In genomic region chr2:216700088-216700567, GRCh38 we compare ENCODE assay signal across 12 cellular contexts. TPM values are rescaled to one million over a fixed set of nuclear protein-coding genes. Genes with fewer than 3 reads are reported as not detected.
DNase-seq lines count a peak whose midpoint lies in the region; ATAC-seq and TF ChIP-seq lines count a peak whose summit lies in the region.
"Had no signal": no experiment of that assay in that cellular context is flagged by ENCODE, and none has a peak within 500 bp of the region (broad histone marks: within the 10 kb centered on the region; RNA-seq: fewer than 3 reads in every experiment).

No MANE protein-coding gene starts in this region.

- H3K27me3 ChIP-seq in esophagus (ENCODE audit: control insufficient read depth in 1 of 2, insufficient read depth in 2 of 2, low read length in 2 of 2): no peaks in the 10 kb centered on the region
- H3K27me3 ChIP-seq in skeletal muscle tissue (ENCODE audit: control insufficient read depth in 3 of 3, insufficient read depth in 3 of 3, low read length in 3 of 3): no peaks in the 10 kb centered on the region

- peak overlapping the region; percentile 36 to 57 for H3K27ac ChIP-seq in esophagus (ENCODE audit: low read depth in 2 of 2, low read length in 1 of 2)
- peak overlapping the region; percentile 70 for H3K27ac ChIP-seq in skeletal muscle tissue (ENCODE audit: low read depth, low read length)
- H3K27ac ChIP-seq: PC-9 had no signal

- H3K4me3 ChIP-seq in esophagus (ENCODE audit: low read depth in 1 of 2, low read length in 2 of 2): no peak overlapping the region
- H3K4me3 ChIP-seq in skeletal muscle tissue (ENCODE audit: low read length in 3 of 3): no peak overlapping the region
- H3K4me3 ChIP-seq: PC-9 had no signal

- H3K9ac ChIP-seq in skeletal muscle tissue (ENCODE audit: low read depth in 1 of 3, low read length in 3 of 3): peak overlapping the region; percentile 42 to 47 (median 44)

- WGBS in esophagus, 2 donors: 27 to 30% methylated on average over 7 of the region's 7 CpGs

- no peaks in the 10 kb centered on the region for H3K4me1 ChIP-seq in esophagus (ENCODE audit: control insufficient read depth in 2 of 2, insufficient read depth in 2 of 2, low read length in 1 of 2)
- peaks cover 35 to 51% (median 43%) of the 10 kb centered on the region in 3 donors for H3K4me1 ChIP-seq in skeletal muscle tissue (ENCODE audit: control insufficient read depth in 3 of 3, insufficient read depth in 3 of 3, low read length in 3 of 3)

- H3K4me3 Mint-ChIP-seq in activated naive CD8-positive, alpha-beta T cell treated with anti-CD3 and anti-CD28 coated beads for 36 hours: no peak overlapping the region
- H3K4me3 Mint-ChIP-seq: nephron had no signal

- no peaks in the 10 kb centered on the region for H3K36me3 ChIP-seq in esophagus (ENCODE audit: control insufficient read depth in 2 of 2, insufficient read depth in 2 of 2, low read length in 1 of 2)
- no peaks in the 10 kb centered on the region for H3K36me3 ChIP-seq in skeletal muscle tissue (ENCODE audit: control insufficient read depth in 3 of 3, insufficient read depth in 3 of 3, low read length in 3 of 3)

- no peak overlapping the region for H3K27ac Mint-ChIP-seq in activated naive CD8-positive, alpha-beta T cell treated with anti-CD3 and anti-CD28 coated beads for 36 hours
- H3K27ac Mint-ChIP-seq: activated naive CD4-positive, alpha-beta T cell treated with anti-CD3 and anti-CD28 coated beads, Interleukin-2, amount 50 U/mL, for 72 hours; nephron had no signal

- DNase-seq in NCI-H1092 (lab: John Stamatoyannopoulos, UW) (peak; percentile 82), NCI-H345 (lab: John Stamatoyannopoulos, UW) (peak; percentile 70), GM13976 (ENCODE audit: low spot score) (no peak), NCI-H2029 treated with DMSO at 0.1 percent for 48 hours (lab: John Stamatoyannopoulos, UW) (no peak)
- DNase-seq in activated naive CD8-positive, alpha-beta T cell treated with anti-CD3 and anti-CD28 coated beads for 36 hours: no peak
- DNase-seq: MM.1S, PC-9 had no signal

- peaks cover 3% of the 10 kb centered on the region for H3K4me1 Mint-ChIP-seq in activated naive CD8-positive, alpha-beta T cell treated with anti-CD3 and anti-CD28 coated beads for 36 hours

- in situ Hi-C loops in GM13976 (cut with MboI; ENCODE audit: low sequenced_read_pairs, unreplicated experiment): no loop called here

- no peaks in the 10 kb centered on the region for H3K9me3 Mint-ChIP-seq in activated naive CD8-positive, alpha-beta T cell treated with anti-CD3 and anti-CD28 coated beads for 36 hours
- H3K9me3 Mint-ChIP-seq: activated naive CD4-positive, alpha-beta T cell treated with anti-CD3 and anti-CD28 coated beads, Interleukin-2, amount 50 U/mL, for 72 hours; nephron had no signal

- H3K9me3 ChIP-seq in esophagus (ENCODE audit: control insufficient read depth in 2 of 2, insufficient read depth in 1 of 2, low read depth in 1 of 2, low read length in 1 of 2): no peaks in the 10 kb centered on the region
- H3K9me3 ChIP-seq in skeletal muscle tissue (ENCODE audit: control insufficient read depth in 3 of 3, low read length in 3 of 3): no peaks in the 10 kb centered on the region

- H3K27me3 Mint-ChIP-seq in activated naive CD8-positive, alpha-beta T cell treated with anti-CD3 and anti-CD28 coated beads for 36 hours: peaks cover 33% of the 10 kb centered on the region

- TF ChIP-seq CTCF in GM13976 (IDR thresholded peaks at IDR 0.05; ENCODE audit: borderline replicate concordance, control extremely low read depth, extremely low read depth, insufficient read depth, missing control alignments): no peak

- ATAC-seq in GM18861 (IDR thresholded peaks at IDR 0.05; ENCODE audit: unreplicated experiment): no peak
- ATAC-seq: activated naive CD4-positive, alpha-beta T cell treated with anti-CD3 and anti-CD28 coated beads, Interleukin-2, amount 50 U/mL, for 72 hours had no signal

- no peaks in the 10 kb centered on the region for H3K36me3 Mint-ChIP-seq in activated naive CD8-positive, alpha-beta T cell treated with anti-CD3 and anti-CD28 coated beads for 36 hours
- H3K36me3 Mint-ChIP-seq: activated naive CD4-positive, alpha-beta T cell treated with anti-CD3 and anti-CD28 coated beads, Interleukin-2, amount 50 U/mL, for 72 hours had no signal

RNA-seq across cellular contexts. Expression of gene IGFBP5, which starts 4.8 kb away (rescaled TPM):
- 10 to 100 TPM; 29.4 to 46.5 TPM for polyA plus RNA-seq in esophagus
- 260 TPM for total RNA-seq in skeletal muscle tissue
- total RNA-seq in activated naive CD8-positive, alpha-beta T cell treated with anti-CD3 and anti-CD28 coated beads for 36 hours: not detected

Comparison
In these comparisons a context has a peak if more than half of its experiments do, and no peak if none do; other contexts are left out.
1. DNase-seq: peak in NCI-H1092 (single experiment) and NCI-H345 (single experiment); none in activated naive CD8-positive, alpha-beta T cell treated with anti-CD3 and anti-CD28 coated beads for 36 hours (single experiment), GM13976 (single experiment) and NCI-H2029 treated with DMSO at 0.1 percent for 48 hours (single experiment).
2. RNA of gene IGFBP5, which starts 4.8 kb away (total RNA-seq): 260 TPM in skeletal muscle tissue (single experiment); not detected in activated naive CD8-positive, alpha-beta T cell treated with anti-CD3 and anti-CD28 coated beads for 36 hours; every median in the first group is over 100 times any median in the second.